ENCODE assay signal across 8 cellular contexts in genomic region chr4:139655116-139655515, GRCh38. TPM values are rescaled to one million over a fixed set of nuclear protein-coding genes. Genes with fewer than 3 reads are reported as not detected.
DNase-seq lines count a peak whose midpoint lies in the region; ATAC-seq and TF ChIP-seq lines count a peak whose summit lies in the region.

No MANE protein-coding gene starts in this region.

- in situ Hi-C loops in gastrocnemius medialis (cut with MboI; ENCODE audit: low sequenced_read_pairs in 4 of 4) = loop anchor here in 3 of 4 donors (10.0 to 25.0 kb wide), 3 partner anchors 160 to 630 kb away; no protein-coding TSS in a partner anchor

- no peaks in the 10 kb centered on the region for H3K27me3 ChIP-seq in gastrocnemius medialis
- no peaks in the 10 kb centered on the region for H3K27me3 ChIP-seq in upper lobe of left lung

- TF ChIP-seq POLR2A in gastrocnemius medialis (IDR thresholded peaks at IDR 0.05) (no peak), upper lobe of left lung (IDR thresholded peaks at IDR 0.05) (no peak)

- H3K27ac ChIP-seq in gastrocnemius medialis = no peak overlapping the region
- no peak overlapping the region for H3K27ac ChIP-seq in upper lobe of left lung

- WGBS in upper lobe of left lung, 2 donors = 45 to 67% methylated on average over 3 of the region's 3 CpGs

- H3K9me3 ChIP-seq in gastrocnemius medialis (no peaks in the 10 kb centered on the region), upper lobe of left lung (no peaks in the 10 kb centered on the region)

- peak; percentile 17 for DNase-seq in NK-92 treated with Interleukin-12 subunit alpha and Interleukin-12 subunit beta, amount 100 ng/mL, for 24 hours (lab: John Stamatoyannopoulos, UW)
- DNase-seq in NK-92 (lab: John Stamatoyannopoulos, UW; ENCODE audit: unreplicated experiment) (no peak), RKO (ENCODE audit: low spot score) (peak; percentile 65), fibroblast of gingiva (ENCODE audit: low read depth) (peak; percentile 60), gastrocnemius medialis (peak in 1 of 2 donors; percentile 39), upper lobe of left lung (no peak)

- peak; percentile 36 for ATAC-seq in HG03280 (IDR thresholded peaks at IDR 0.05; ENCODE audit: unreplicated experiment)
- ATAC-seq in gastrocnemius medialis = peak in 1 of 2 donors; percentile 57
- ATAC-seq in HG02938 (IDR thresholded peaks at IDR 0.05; ENCODE audit: unreplicated experiment) = no peak
- ATAC-seq in upper lobe of left lung (ENCODE audit: low FRiP score in 2 of 2) = no peak

- intact Hi-C loops in gastrocnemius medialis (cut with DNase I; ENCODE audit: low total_unique reads) = loop anchor here (5.0 kb wide), 1 partner anchor 597 kb away; no protein-coding TSS in a partner anchor

- TF ChIP-seq EP300 in upper lobe of left lung (IDR thresholded peaks at IDR 0.05) = no peak

- H3K36me3 ChIP-seq in gastrocnemius medialis (no peaks in the 10 kb centered on the region), upper lobe of left lung (no peaks in the 10 kb centered on the region)

- H3K4me3 ChIP-seq in gastrocnemius medialis (no peak overlapping the region), upper lobe of left lung (no peak overlapping the region)

- TF ChIP-seq CTCF in gastrocnemius medialis (IDR thresholded peaks at IDR 0.05 in 4 of 5, conservative IDR thresholded peaks at IDR 0.05 in 1 of 5) (peak in 3 of 5 experiments; percentile 25 to 50 (median 32)), upper lobe of left lung (IDR thresholded peaks at IDR 0.05) (peak in 3 of 6 experiments; percentile 8 to 29 (median 24))

- H3K4me1 ChIP-seq in gastrocnemius medialis (peaks cover 9 to 14% of the 10 kb centered on the region in 2 donors), upper lobe of left lung (peaks cover 14 to 26% (median 19%) of the 10 kb centered on the region in 4 donors)

RNA-seq across cellular contexts. Expression of gene MGST2, which starts 10.5 kb away (rescaled TPM):
- total RNA-seq in gastrocnemius medialis = 10 to 100 TPM; 17.3 to 38.6 (median 30.9) TPM
- 10 to 100 TPM; 12.6 to 64.0 (median 39.1) TPM for total RNA-seq in upper lobe of left lung

Comparison
In these comparisons a context has a peak if more than half of its experiments do, and no peak if none do; other contexts are left out.
1. DNase-seq: peak in NK-92 treated with Interleukin-12 subunit alpha and Interleukin-12 subunit beta, amount 100 ng/mL, for 24 hours (single experiment), RKO (single experiment) and fibroblast of gingiva (single experiment); none in NK-92 (single experiment) and upper lobe of left lung (0 of 2).